ENCODE assay signal across 21 cellular contexts in genomic region chr2:157160131-157160530, GRCh38.
"Had no signal": no experiment of that assay in that cellular context is flagged by ENCODE, and none has a peak within 500 bp of the region (broad histone marks: within the 10 kb centered on the region; RNA-seq: fewer than 3 reads in every experiment).

No MANE protein-coding gene starts in this region.

- H3K27me3 ChIP-seq: esophagus squamous epithelium, gastrocnemius medialis, upper lobe of right lung had no signal

- DNase-seq: activated CD4-positive, alpha-beta T cell treated with anti-CD3 and anti-CD28 coated beads, Interleukin-2, amount 10 ng/mL, durations not matched to agents 7 days and 5 days; activated CD4-positive, CD25-positive, alpha-beta regulatory T cell treated with anti-CD3 and anti-CD28 coated beads, Interleukin-2, amount 50 U/mL, for 72 hours; activated CD8-positive, alpha-beta memory T cell treated with anti-CD3 and anti-CD28 coated beads, Interleukin-2, amount 10 ng/mL, durations not matched to agents 7 days and 5 days; activated CD8-positive, alpha-beta T cell treated with anti-CD3 and anti-CD28 coated beads for 36 hours; activated gamma-delta T cell; activated T-cell treated with anti-CD3 and anti-CD28 coated beads for 4 hours; cerebellar nuclear complex; cortex of kidney; endodermal cell; esophagus squamous epithelium; gastrocnemius medialis; hippocampal formation; kidney glomerular epithelial cell; left ventricle myocardium inferior; natural killer cell; stimulated activated CD4-positive, alpha-beta T cell treated with anti-CD3 and anti-CD28 coated beads, Interleukin-4, amount 100 ng/mL, for 24 hours; stimulated activated naive CD4-positive, alpha-beta T cell treated with Interleukin-2 at 50 U/mL for 16 hours; upper lobe of right lung; WERI-Rb-1 had no signal

- H3K27ac ChIP-seq: esophagus squamous epithelium, gastrocnemius medialis, left ventricle myocardium inferior, upper lobe of right lung, WERI-Rb-1 had no signal

- H3K9me3 ChIP-seq: esophagus squamous epithelium, gastrocnemius medialis, left ventricle myocardium inferior, upper lobe of right lung had no signal

- H3K4me3 ChIP-seq: esophagus squamous epithelium, gastrocnemius medialis, left ventricle myocardium inferior, upper lobe of right lung had no signal

- H3K4me1 ChIP-seq: esophagus squamous epithelium, gastrocnemius medialis, left ventricle myocardium inferior, upper lobe of right lung had no signal

- ATAC-seq: activated CD8-positive, alpha-beta memory T cell treated with anti-CD3 and anti-CD28 coated beads, Interleukin-2, amount 10 ng/mL, durations not matched to agents 7 days and 5 days; activated CD8-positive, alpha-beta T cell treated with anti-CD3 and anti-CD28 coated beads for 36 hours; activated naive CD4-positive, alpha-beta T cell treated with anti-CD3 and anti-CD28 coated beads, Interleukin-2, amount 50 U/mL, for 72 hours; gastrocnemius medialis; natural killer cell; sciatic nerve; upper lobe of right lung had no signal

- H3K36me3 ChIP-seq: esophagus squamous epithelium, gastrocnemius medialis, left ventricle myocardium inferior, upper lobe of right lung, WERI-Rb-1 had no signal
